ENCODE assay signal across 8 cellular contexts in the genomic region with DNA sequence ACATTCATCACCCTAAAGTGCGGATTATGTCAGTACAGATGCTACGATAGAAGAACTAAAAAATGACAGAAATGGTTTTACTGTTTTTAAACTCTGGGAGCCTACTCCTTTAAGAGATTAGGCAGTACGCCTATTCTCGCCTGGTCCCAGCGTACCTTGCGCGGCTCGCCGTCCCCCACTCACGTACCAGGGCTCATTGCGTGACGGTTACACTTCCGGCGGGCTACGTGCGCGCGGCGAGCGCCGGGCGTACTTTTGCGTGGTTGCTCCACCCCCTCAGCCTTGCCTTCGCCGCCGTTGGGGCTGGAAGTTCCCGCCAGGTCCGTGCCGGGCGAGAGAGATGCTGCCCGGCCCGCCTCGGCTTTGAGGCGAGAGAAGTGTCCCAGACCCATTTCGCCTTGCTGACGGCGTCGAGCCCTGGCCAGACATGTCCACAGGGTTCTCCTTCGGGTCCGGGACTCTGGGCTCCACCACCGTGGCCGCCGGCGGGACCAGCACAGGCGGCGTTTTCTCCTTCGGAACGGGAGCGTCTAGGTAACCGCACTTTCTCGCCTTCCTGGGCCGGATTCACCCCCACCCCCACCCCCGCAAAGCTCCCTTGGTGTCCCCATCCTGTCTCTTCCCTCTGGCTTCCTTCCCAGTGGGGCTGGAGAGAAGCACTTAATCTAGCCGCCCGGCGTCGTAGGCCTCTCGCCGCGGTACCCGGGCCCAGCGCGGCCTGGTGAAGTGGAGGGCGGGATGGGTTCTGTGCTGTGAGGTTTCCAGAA. TPM values are rescaled to one million over a fixed set of nuclear protein-coding genes. Genes with fewer than 3 reads are reported as not detected.
DNase-seq lines count a peak whose midpoint lies in the region; ATAC-seq, FAIRE-seq and TF ChIP-seq lines count a peak whose summit lies in the region.

A gene with protein sequence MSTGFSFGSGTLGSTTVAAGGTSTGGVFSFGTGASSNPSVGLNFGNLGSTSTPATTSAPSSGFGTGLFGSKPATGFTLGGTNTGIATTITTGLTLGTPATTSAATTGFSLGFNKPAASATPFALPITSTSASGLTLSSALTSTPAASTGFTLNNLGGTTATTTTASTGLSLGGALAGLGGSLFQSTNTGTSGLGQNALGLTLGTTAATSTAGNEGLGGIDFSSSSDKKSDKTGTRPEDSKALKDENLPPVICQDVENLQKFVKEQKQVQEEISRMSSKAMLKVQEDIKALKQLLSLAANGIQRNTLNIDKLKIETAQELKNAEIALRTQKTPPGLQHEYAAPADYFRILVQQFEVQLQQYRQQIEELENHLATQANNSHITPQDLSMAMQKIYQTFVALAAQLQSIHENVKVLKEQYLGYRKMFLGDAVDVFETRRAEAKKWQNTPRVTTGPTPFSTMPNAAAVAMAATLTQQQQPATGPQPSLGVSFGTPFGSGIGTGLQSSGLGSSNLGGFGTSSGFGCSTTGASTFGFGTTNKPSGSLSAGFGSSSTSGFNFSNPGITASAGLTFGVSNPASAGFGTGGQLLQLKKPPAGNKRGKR (plus strand): TSS at position 279 of the 767 bp plus-strand sequence. CDS start 149 bp downstream, at position 428.

- H3K27me3 Mint-ChIP-seq in T-helper 2 cell treated with Interferon-gamma antibody and Interleukin-4, amounts not matched to agents 5 μg/mL and 100 μg/mL, for 36 hours (ENCODE audit: low read depth), result peaks cover 22% of the 10 kb centered on the region

- no peaks in the 10 kb centered on the region for H3K9me3 Mint-ChIP-seq in T-helper 2 cell treated with Interferon-gamma antibody and Interleukin-4, amounts not matched to agents 5 μg/mL and 100 μg/mL, for 36 hours

- H3K27me3 ChIP-seq in ascending aorta (no peaks in the 10 kb centered on the region), right atrium auricular region (no peaks in the 10 kb centered on the region), psoas muscle (ENCODE audit: insufficient read depth in 3 of 3, low read length in 2 of 3) (peaks cover 0 to 5% (median 0%) of the 10 kb centered on the region in 3 donors)

- peak within 1 kb of the TSS; percentile 94 for H3K27ac Mint-ChIP-seq in T-helper 2 cell treated with Interferon-gamma antibody and Interleukin-4, amounts not matched to agents 5 μg/mL and 100 μg/mL, for 36 hours

- peak within 1 kb of the TSS; percentile 96 for H3K4me3 Mint-ChIP-seq in T-helper 2 cell treated with Interferon-gamma antibody and Interleukin-4, amounts not matched to agents 5 μg/mL and 100 μg/mL, for 36 hours

- H3K4me3 ChIP-seq in ascending aorta, result peak within 1 kb of the TSS; percentile 94
- H3K4me3 ChIP-seq in right atrium auricular region, result peak within 1 kb of the TSS; percentile 66 to 83
- peak within 1 kb of the TSS; percentile 79 for H3K4me3 ChIP-seq in psoas muscle

- H3K9me3 ChIP-seq in ascending aorta (no peaks in the 10 kb centered on the region), right atrium auricular region (no peaks in the 10 kb centered on the region), psoas muscle (no peaks in the 10 kb centered on the region)

- ATAC-seq in GM18502 (IDR thresholded peaks at IDR 0.05; ENCODE audit: poor library complexity, unreplicated experiment) (peak; percentile 98), HG02970 (IDR thresholded peaks at IDR 0.05; ENCODE audit: low FRiP score, unreplicated experiment) (peak; percentile 99), psoas muscle (peak; percentile 100)

- peak within 1 kb of the TSS; percentile 91 to 96 for H3K27ac ChIP-seq in ascending aorta
- H3K27ac ChIP-seq in right atrium auricular region, result peak within 1 kb of the TSS; percentile 91 to 92
- peak within 1 kb of the TSS; percentile 89 for H3K27ac ChIP-seq in psoas muscle

- intact Hi-C loops in ascending aorta (cut with DNase I) (loop anchor here (1.0 to 10.0 kb wide), 3 partner anchors 14 to 1927 kb away; partner anchors contain the start of gene MTMR6), psoas muscle (cut with DNase I) (no loop called here)

- FAIRE-seq in urothelium cell line (lab: Jason Lieb, UNC), result peak; percentile 96

- H3K4me1 ChIP-seq in ascending aorta (peaks cover 0 to 11% of the 10 kb centered on the region in 2 donors), right atrium auricular region (peaks cover 0 to 13% of the 10 kb centered on the region in 2 donors), psoas muscle (peaks cover 12% of the 10 kb centered on the region)

- H3K4me1 Mint-ChIP-seq in T-helper 2 cell treated with Interferon-gamma antibody and Interleukin-4, amounts not matched to agents 5 μg/mL and 100 μg/mL, for 36 hours (ENCODE audit: low read depth), result peaks cover 30% of the 10 kb centered on the region

- peaks cover 30% of the 10 kb centered on the region for H3K36me3 Mint-ChIP-seq in T-helper 2 cell treated with Interferon-gamma antibody and Interleukin-4, amounts not matched to agents 5 μg/mL and 100 μg/mL, for 36 hours (ENCODE audit: low read depth)

- DNase-seq in NCI-H1930 (lab: John Stamatoyannopoulos, UW), result peak; percentile 92 to 96
- peak; percentile 95 for DNase-seq in T-helper 2 cell treated with Interferon-gamma antibody and Interleukin-4, amounts not matched to agents 5 μg/mL and 100 μg/mL, for 36 hours (ENCODE audit: low spot score)
- peak; percentile 84 to 97 for DNase-seq in ascending aorta (ENCODE audit: low spot score in 2 of 2)
- peak; percentile 95 for DNase-seq in right atrium auricular region (ENCODE audit: low spot score)
- DNase-seq in psoas muscle, result peak; percentile 94 to 97
- peak; percentile 84 for DNase-seq in urothelium cell line (ENCODE audit: low spot score)

- no peak for TF ChIP-seq CTCF in ascending aorta (IDR thresholded peaks at IDR 0.05)
- TF ChIP-seq CTCF in right atrium auricular region (IDR thresholded peaks at IDR 0.05), result no peak
- TF ChIP-seq CTCF in psoas muscle (IDR thresholded peaks at IDR 0.05), result no peak

- H3K36me3 ChIP-seq in ascending aorta (no peaks in the 10 kb centered on the region), right atrium auricular region (no peaks in the 10 kb centered on the region), psoas muscle (ENCODE audit: insufficient read depth in 1 of 2, low read depth in 1 of 2) (peaks cover 0 to 20% of the 10 kb centered on the region in 2 donors)

- WGBS in psoas muscle, 3 donors, result 0 to 1% (median 0%) methylated on average over 64 of the region's 64 CpGs

RNA-seq across cellular contexts. Expression of the gene that starts here (rescaled TPM):
- total RNA-seq in ascending aorta (9.7 TPM), right atrium auricular region (10 to 100 TPM; 24.7 to 27.9 TPM), psoas muscle (10 to 100 TPM; 24.2 to 35.6 (median 33.8) TPM)
- polyA plus RNA-seq in psoas muscle, result 10 to 100 TPM; 11.2 to 40.0 (median 27.4) TPM

Comparison
In these comparisons a context has a peak if more than half of its experiments do, and no peak if none do; other contexts are left out.
1. Peak in every context shown above with its lines: DNase-seq, ATAC-seq, H3K4me3 ChIP-seq and H3K27ac ChIP-seq.